29 cellular contexts compared by ENCODE assay signal in genomic region chr3:57420007-57420406, GRCh38.
"Had no signal": no experiment of that assay in that cellular context is flagged by ENCODE, and none has a peak within 500 bp of the region (broad histone marks: within the 10 kb centered on the region; RNA-seq: fewer than 3 reads in every experiment).

No MANE protein-coding gene starts in this region.

- H3K36me3 ChIP-seq: stomach, suprapubic skin, thoracic aorta, thyroid gland, tibial artery, tibial nerve, transverse colon, upper lobe of left lung, upper lobe of right lung, uterus, vagina had no signal

- H3K36me3 Mint-ChIP-seq: stimulated activated effector memory CD8-positive, alpha-beta T cell treated with anti-CD3 and anti-CD28 coated beads, Interleukin-12 subunit alpha, Interleukin-12 subunit beta, amount 100 ng/mL, for 72 hours; stimulated activated memory B cell treated with anti-CD40 and anti-IgM and Interleukin-4, amounts not matched to agents 10 μg/mL and 1 μg/mL and 100 μg/mL, for 72 hours; stimulated activated naive B cell treated with anti-CD40 and anti-IgM and Interleukin-4, amounts not matched to agents 10 μg/mL and 1 μg/mL and 100 μg/mL, for 72 hours; type B pancreatic cell had no signal

- H3K4me1 ChIP-seq: stomach, suprapubic skin, testis, thyroid gland, tibial artery, tibial nerve, transverse colon, upper lobe of left lung, upper lobe of right lung, uterus, vagina had no signal

- H3K27ac ChIP-seq: stomach, suprapubic skin, testis, thoracic aorta, thyroid gland, tibial artery, tibial nerve, transverse colon, upper lobe of left lung, upper lobe of right lung, uterus, vagina had no signal

- H3K9me3 Mint-ChIP-seq: stimulated activated effector memory CD8-positive, alpha-beta T cell treated with anti-CD3 and anti-CD28 coated beads, Interleukin-12 subunit alpha, Interleukin-12 subunit beta, amount 100 ng/mL, for 72 hours; stimulated activated memory B cell treated with anti-CD40 and anti-IgM and Interleukin-4, amounts not matched to agents 10 μg/mL and 1 μg/mL and 100 μg/mL, for 72 hours; stimulated activated naive B cell treated with anti-CD40 and anti-IgM and Interleukin-4, amounts not matched to agents 10 μg/mL and 1 μg/mL and 100 μg/mL, for 72 hours; stimulated activated naive CD8-positive, alpha-beta T cell treated with anti-CD3 and anti-CD28 coated beads, Interleukin-15, amount 100 ng/mL, for 72 hours; stimulated activated naive CD8-positive, alpha-beta T cell treated with anti-CD3 and anti-CD28 coated beads, Interleukin-15, Interleukin-2, amounts not matched to agents 100 ng/mL and 50 ng/mL, for 24 hours; type B pancreatic cell had no signal

- H3K4me3 ChIP-seq: stomach, suprapubic skin, testis, thoracic aorta, thyroid gland, tibial artery, tibial nerve, transverse colon, upper lobe of left lung, upper lobe of right lung, uterus, vagina had no signal

- H3K27me3 ChIP-seq: stomach, suprapubic skin, testis, thyroid gland, tibial artery, tibial nerve, transverse colon, upper lobe of left lung, upper lobe of right lung, vagina had no signal

- H3K4me3 Mint-ChIP-seq: stimulated activated effector memory CD8-positive, alpha-beta T cell treated with anti-CD3 and anti-CD28 coated beads, Interleukin-12 subunit alpha, Interleukin-12 subunit beta, amount 100 ng/mL, for 72 hours; stimulated activated memory B cell treated with anti-CD40 and anti-IgM and Interleukin-4, amounts not matched to agents 10 μg/mL and 1 μg/mL and 100 μg/mL, for 72 hours; stimulated activated naive B cell treated with anti-CD40 and anti-IgM and Interleukin-4, amounts not matched to agents 10 μg/mL and 1 μg/mL and 100 μg/mL, for 72 hours; stimulated activated naive CD8-positive, alpha-beta T cell treated with anti-CD3 and anti-CD28 coated beads, Interleukin-15, amount 100 ng/mL, for 72 hours; stimulated activated naive CD8-positive, alpha-beta T cell treated with anti-CD3 and anti-CD28 coated beads, Interleukin-15, Interleukin-2, amounts not matched to agents 100 ng/mL and 50 ng/mL, for 24 hours; type B pancreatic cell had no signal

- H3K27me3 Mint-ChIP-seq: stimulated activated naive CD8-positive, alpha-beta T cell treated with anti-CD3 and anti-CD28 coated beads, Interleukin-15, amount 100 ng/mL, for 72 hours; type B pancreatic cell had no signal

- H3K4me1 Mint-ChIP-seq: stimulated activated effector memory CD8-positive, alpha-beta T cell treated with anti-CD3 and anti-CD28 coated beads, Interleukin-12 subunit alpha, Interleukin-12 subunit beta, amount 100 ng/mL, for 72 hours; stimulated activated memory B cell treated with anti-CD40 and anti-IgM and Interleukin-4, amounts not matched to agents 10 μg/mL and 1 μg/mL and 100 μg/mL, for 72 hours; stimulated activated naive B cell treated with anti-CD40 and anti-IgM and Interleukin-4, amounts not matched to agents 10 μg/mL and 1 μg/mL and 100 μg/mL, for 72 hours; stimulated activated naive CD8-positive, alpha-beta T cell treated with anti-CD3 and anti-CD28 coated beads, Interleukin-15, amount 100 ng/mL, for 72 hours had no signal

- ATAC-seq: stimulated activated effector memory CD8-positive, alpha-beta T cell treated with anti-CD3 and anti-CD28 coated beads, Interleukin-12 subunit alpha, Interleukin-12 subunit beta, amount 100 ng/mL, for 72 hours; stimulated activated memory B cell treated with anti-CD40 and anti-IgM and Interleukin-4, amounts not matched to agents 10 μg/mL and 1 μg/mL and 100 μg/mL, for 72 hours; stimulated activated naive B cell treated with anti-CD40 and anti-IgM and Interleukin-4, amounts not matched to agents 10 μg/mL and 1 μg/mL and 100 μg/mL, for 72 hours; stimulated activated naive CD8-positive, alpha-beta T cell treated with anti-CD3 and anti-CD28 coated beads, Interleukin-15, amount 100 ng/mL, for 72 hours; stimulated activated naive CD8-positive, alpha-beta T cell treated with anti-CD3 and anti-CD28 coated beads, Interleukin-15, Interleukin-2, amounts not matched to agents 100 U/mL and 50 U/mL, for 24 hours; upper lobe of right lung had no signal

- H3K27ac Mint-ChIP-seq: stimulated activated effector memory CD8-positive, alpha-beta T cell treated with anti-CD3 and anti-CD28 coated beads, Interleukin-12 subunit alpha, Interleukin-12 subunit beta, amount 100 ng/mL, for 72 hours; stimulated activated memory B cell treated with anti-CD40 and anti-IgM and Interleukin-4, amounts not matched to agents 10 μg/mL and 1 μg/mL and 100 μg/mL, for 72 hours; stimulated activated naive B cell treated with anti-CD40 and anti-IgM and Interleukin-4, amounts not matched to agents 10 μg/mL and 1 μg/mL and 100 μg/mL, for 72 hours; stimulated activated naive CD8-positive, alpha-beta T cell treated with anti-CD3 and anti-CD28 coated beads, Interleukin-15, amount 100 ng/mL, for 72 hours; stimulated activated naive CD8-positive, alpha-beta T cell treated with anti-CD3 and anti-CD28 coated beads, Interleukin-15, Interleukin-2, amounts not matched to agents 100 ng/mL and 50 ng/mL, for 24 hours; type B pancreatic cell had no signal

- DNase-seq: stimulated activated CD4-positive, alpha-beta T cell treated with anti-CD3 and anti-CD28 coated beads, Interleukin-2, amount 100 ng/mL, for 48 hours; stimulated activated CD4-positive, alpha-beta T cell treated with anti-CD3 and anti-CD28 coated beads, Interleukin-4, amount 100 ng/mL, for 1 hour; stimulated activated CD4-positive, alpha-beta T cell treated with anti-CD3 and anti-CD28 coated beads, Interleukin-4, amount 100 ng/mL, for 24 hours; stimulated activated CD4-positive, alpha-beta T cell treated with anti-CD3 and anti-CD28 coated beads, Interleukin-4, amount 100 ng/mL, for 4 hours; stimulated activated CD8-positive, alpha-beta memory T cell treated with anti-CD3 and anti-CD28 coated beads, Interleukin-4, amount 100 ng/mL, for 48 hours; stimulated activated naive B cell treated with anti-CD40 and anti-IgM and Interleukin-4, amounts not matched to agents 10 μg/mL and 1 μg/mL and 100 μg/mL, for 72 hours; stimulated activated naive CD4-positive, alpha-beta T cell; stimulated activated naive CD4-positive, alpha-beta T cell treated with Interleukin-2 at 50 U/mL for 16 hours; stimulated activated naive CD8-positive, alpha-beta T cell treated with anti-CD3 and anti-CD28 coated beads, Interleukin-15, amount 100 ng/mL, for 72 hours; stimulated activated naive CD8-positive, alpha-beta T cell treated with anti-CD3 and anti-CD28 coated beads, Interleukin-15, Interleukin-2, amounts not matched to agents 100 U/mL and 50 U/mL, for 24 hours; stomach; substantia nigra; testis; thyroid gland; tibial artery; transverse colon; trophoblast cell; upper lobe of right lung; uterus had no signal

- FAIRE-seq: urothelium cell line had no signal

- H3K9me3 ChIP-seq: stomach, suprapubic skin, testis, thoracic aorta, thyroid gland, tibial artery, tibial nerve, transverse colon, upper lobe of left lung, upper lobe of right lung, uterus, vagina had no signal
